Comparison of ENCODE assay signal across 1 cellular context in genomic region chr12:123388218-123388947, GRCh38.
TF ChIP-seq lines count a peak whose summit lies in the region.

No MANE protein-coding gene starts in this region.

TF ChIP-seq in K562, 482 proteins besides CTCF, POLR2A, EP300 and RAD21 (continued from another document and continues in another):
- TF ChIP-seq ZBTB26 (CRISPR knock-in tag; IDR thresholded peaks at IDR 0.05) (no peak), NCOA2 (IDR thresholded peaks at IDR 0.05; ENCODE audit: partially characterized antibody in 2 of 2) (no peak), CREB3 (tag; conservative IDR thresholded peaks at IDR 0.05; ENCODE audit: low read depth) (no peak), ETV5 (CRISPR knock-in tag; IDR thresholded peaks at IDR 0.05; ENCODE audit: low read depth) (peak; percentile 78; the same call in 1 of the 2 replicates), ZFP30 (CRISPR knock-in tag; IDR thresholded peaks at IDR 0.05; ENCODE audit: borderline replicate concordance) (no peak), ZNF764 (CRISPR knock-in tag; IDR thresholded peaks at IDR 0.05; ENCODE audit: low read depth) (no peak), ZNF324 (CRISPR knock-in tag; IDR thresholded peaks at IDR 0.05) (no peak), FOXA3 (CRISPR knock-in tag; conservative IDR thresholded peaks at IDR 0.05 in 1 of 2, IDR thresholded peaks at IDR 0.05 in 1 of 2) (0 out of 4 replicates have a peak, but pooled peaks of 1 of the 2 experiments have one; percentile 6), KLF1 (tag; IDR thresholded peaks at IDR 0.05) (peak; percentile 47; the same call in 1 of the 2 replicates), IRF9 (tag; IDR thresholded peaks at IDR 0.05) (no peak), HNRNPUL1 (IDR thresholded peaks at IDR 0.05; ENCODE audit: low read length) (no peak), SAFB2 (IDR thresholded peaks at IDR 0.05; ENCODE audit: borderline replicate concordance, low read depth, low read length, severe bottlenecking) (no peak), THAP12 (CRISPR knock-in tag; IDR thresholded peaks at IDR 0.05) (no peak), KAT7 (CRISPR knock-in tag; IDR thresholded peaks at IDR 0.05; ENCODE audit: borderline replicate concordance) (0 out of 2 replicates have a peak, but pooled peaks have one; percentile 60), ILK (tag; IDR thresholded peaks at IDR 0.05; ENCODE audit: borderline replicate concordance, low read depth) (no peak), ZNF717 (CRISPR knock-in tag; IDR thresholded peaks at IDR 0.05) (no peak), ZNF124 (CRISPR knock-in tag; IDR thresholded peaks at IDR 0.05) (no peak), ATF1 (CRISPR knock-in tag; IDR thresholded peaks at IDR 0.05) (no peak), ATF1 (tag; IDR thresholded peaks at IDR 0.05) (peak; percentile 71; the same call in 1 of the 2 replicates), ZFPM2 (CRISPR knock-in tag; IDR thresholded peaks at IDR 0.05) (no peak), ZBTB40 (IDR thresholded peaks at IDR 0.05) (no peak), ZBTB40 (CRISPR knock-in tag; IDR thresholded peaks at IDR 0.05) (no peak), TBP (optimal IDR thresholded peaks at IDR 0.05; ENCODE audit: low read depth, low read length) (no peak), GMEB1 (CRISPR knock-in tag; IDR thresholded peaks at IDR 0.05) (no peak), ETS2 (tag; IDR thresholded peaks at IDR 0.05; ENCODE audit: borderline replicate concordance, poor library complexity, severe bottlenecking) (no peak), PRMT5 (CRISPR knock-in tag; IDR thresholded peaks at IDR 0.05) (no peak), XRCC5 (IDR thresholded peaks at IDR 0.05; ENCODE audit: low read depth, low read length) (no peak), SMARCB1 (IDR thresholded peaks at IDR 0.05; ENCODE audit: insufficient read length, low read depth) (no peak), PTTG1 (tag; IDR thresholded peaks at IDR 0.05; ENCODE audit: low read depth) (no peak), JUNB (CRISPR knock-in tag; conservative IDR thresholded peaks at IDR 0.05) (no peak), NR2F6 (CRISPR knock-in tag; IDR thresholded peaks at IDR 0.05) (no peak)
- TF ChIP-seq, protein P1, sequence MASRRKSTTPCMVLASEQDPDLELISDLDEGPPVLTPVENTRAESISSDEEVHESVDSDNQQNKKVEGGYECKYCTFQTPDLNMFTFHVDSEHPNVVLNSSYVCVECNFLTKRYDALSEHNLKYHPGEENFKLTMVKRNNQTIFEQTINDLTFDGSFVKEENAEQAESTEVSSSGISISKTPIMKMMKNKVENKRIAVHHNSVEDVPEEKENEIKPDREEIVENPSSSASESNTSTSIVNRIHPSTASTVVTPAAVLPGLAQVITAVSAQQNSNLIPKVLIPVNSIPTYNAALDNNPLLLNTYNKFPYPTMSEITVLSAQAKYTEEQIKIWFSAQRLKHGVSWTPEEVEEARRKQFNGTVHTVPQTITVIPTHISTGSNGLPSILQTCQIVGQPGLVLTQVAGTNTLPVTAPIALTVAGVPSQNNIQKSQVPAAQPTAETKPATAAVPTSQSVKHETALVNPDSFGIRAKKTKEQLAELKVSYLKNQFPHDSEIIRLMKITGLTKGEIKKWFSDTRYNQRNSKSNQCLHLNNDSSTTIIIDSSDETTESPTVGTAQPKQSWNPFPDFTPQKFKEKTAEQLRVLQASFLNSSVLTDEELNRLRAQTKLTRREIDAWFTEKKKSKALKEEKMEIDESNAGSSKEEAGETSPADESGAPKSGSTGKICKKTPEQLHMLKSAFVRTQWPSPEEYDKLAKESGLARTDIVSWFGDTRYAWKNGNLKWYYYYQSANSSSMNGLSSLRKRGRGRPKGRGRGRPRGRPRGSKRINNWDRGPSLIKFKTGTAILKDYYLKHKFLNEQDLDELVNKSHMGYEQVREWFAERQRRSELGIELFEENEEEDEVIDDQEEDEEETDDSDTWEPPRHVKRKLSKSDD (conservative IDR thresholded peaks at IDR 0.05; ENCODE audit: low read length): no peak
- TF ChIP-seq, protein P2, sequence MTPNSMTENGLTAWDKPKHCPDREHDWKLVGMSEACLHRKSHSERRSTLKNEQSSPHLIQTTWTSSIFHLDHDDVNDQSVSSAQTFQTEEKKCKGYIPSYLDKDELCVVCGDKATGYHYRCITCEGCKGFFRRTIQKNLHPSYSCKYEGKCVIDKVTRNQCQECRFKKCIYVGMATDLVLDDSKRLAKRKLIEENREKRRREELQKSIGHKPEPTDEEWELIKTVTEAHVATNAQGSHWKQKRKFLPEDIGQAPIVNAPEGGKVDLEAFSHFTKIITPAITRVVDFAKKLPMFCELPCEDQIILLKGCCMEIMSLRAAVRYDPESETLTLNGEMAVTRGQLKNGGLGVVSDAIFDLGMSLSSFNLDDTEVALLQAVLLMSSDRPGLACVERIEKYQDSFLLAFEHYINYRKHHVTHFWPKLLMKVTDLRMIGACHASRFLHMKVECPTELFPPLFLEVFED (CRISPR knock-in tag; conservative IDR thresholded peaks at IDR 0.05): no peak
- TF ChIP-seq, protein P3, sequence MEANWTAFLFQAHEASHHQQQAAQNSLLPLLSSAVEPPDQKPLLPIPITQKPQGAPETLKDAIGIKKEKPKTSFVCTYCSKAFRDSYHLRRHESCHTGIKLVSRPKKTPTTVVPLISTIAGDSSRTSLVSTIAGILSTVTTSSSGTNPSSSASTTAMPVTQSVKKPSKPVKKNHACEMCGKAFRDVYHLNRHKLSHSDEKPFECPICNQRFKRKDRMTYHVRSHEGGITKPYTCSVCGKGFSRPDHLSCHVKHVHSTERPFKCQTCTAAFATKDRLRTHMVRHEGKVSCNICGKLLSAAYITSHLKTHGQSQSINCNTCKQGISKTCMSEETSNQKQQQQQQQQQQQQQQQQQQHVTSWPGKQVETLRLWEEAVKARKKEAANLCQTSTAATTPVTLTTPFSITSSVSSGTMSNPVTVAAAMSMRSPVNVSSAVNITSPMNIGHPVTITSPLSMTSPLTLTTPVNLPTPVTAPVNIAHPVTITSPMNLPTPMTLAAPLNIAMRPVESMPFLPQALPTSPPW (CRISPR knock-in tag; IDR thresholded peaks at IDR 0.05): peak; percentile 75
- TF ChIP-seq, protein P4, sequence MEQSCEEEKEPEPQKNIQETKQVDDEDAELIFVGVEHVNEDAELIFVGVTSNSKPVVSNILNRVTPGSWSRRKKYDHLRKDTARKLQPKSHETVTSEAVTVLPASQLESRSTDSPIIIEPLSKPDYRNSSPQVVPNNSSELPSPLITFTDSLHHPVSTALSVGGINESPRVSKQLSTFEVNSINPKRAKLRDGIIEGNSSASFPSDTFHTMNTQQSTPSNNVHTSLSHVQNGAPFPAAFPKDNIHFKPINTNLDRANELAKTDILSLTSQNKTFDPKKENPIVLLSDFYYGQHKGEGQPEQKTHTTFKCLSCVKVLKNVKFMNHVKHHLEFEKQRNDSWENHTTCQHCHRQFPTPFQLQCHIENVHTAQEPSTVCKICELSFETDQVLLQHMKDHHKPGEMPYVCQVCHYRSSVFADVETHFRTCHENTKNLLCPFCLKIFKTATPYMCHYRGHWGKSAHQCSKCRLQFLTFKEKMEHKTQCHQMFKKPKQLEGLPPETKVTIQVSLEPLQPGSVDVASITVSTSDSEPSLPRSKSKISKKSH (CRISPR knock-in tag; IDR thresholded peaks at IDR 0.05): no peak
